In the genomic region with DNA sequence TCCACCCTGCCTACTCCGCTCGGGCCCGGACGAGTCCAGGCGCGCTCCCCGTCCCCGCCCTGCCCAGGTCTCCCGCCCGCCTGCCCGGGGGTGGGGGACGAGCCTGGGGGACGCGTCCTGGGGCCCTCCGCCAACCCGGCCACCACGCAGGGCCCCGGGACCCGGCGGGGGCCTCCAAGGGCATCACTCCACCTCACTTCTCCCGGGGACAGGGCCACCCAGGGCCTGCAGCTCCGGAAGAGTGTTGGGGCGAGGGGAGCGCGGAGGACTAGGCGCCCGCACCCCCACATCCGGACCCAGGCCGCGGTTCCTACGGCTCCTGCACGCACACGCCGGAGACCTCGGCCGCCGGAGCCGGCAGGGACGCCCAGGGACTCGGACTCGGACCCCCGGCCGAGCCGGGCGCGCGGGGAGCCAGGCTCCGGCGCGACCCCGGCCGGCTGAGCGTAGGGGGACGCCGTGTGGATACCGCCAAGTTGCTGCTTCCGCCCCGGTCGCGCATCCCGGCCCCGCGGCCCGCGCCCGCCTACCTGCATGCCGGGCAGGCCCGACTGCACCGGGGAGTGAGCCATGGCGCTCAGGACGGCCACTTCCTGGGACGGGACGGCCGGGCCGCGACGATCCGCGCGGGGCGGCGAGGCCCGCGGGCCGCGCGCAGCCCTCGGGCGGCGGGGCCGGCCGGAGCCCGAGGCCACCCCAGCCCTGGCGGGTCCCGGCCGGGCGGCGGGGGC, we compare ENCODE assay signal across 8 cellular contexts. TPM values are rescaled to one million over a fixed set of nuclear protein-coding genes. Genes with fewer than 3 reads are reported as not detected.
DNase-seq lines count a peak whose midpoint lies in the region; ATAC-seq and TF ChIP-seq lines count a peak whose summit lies in the region.

No MANE protein-coding gene starts in this region.

- peaks cover 7% of the 10 kb centered on the region for H3K4me1 ChIP-seq in NT2/D1 (ENCODE audit: insufficient read depth, insufficient read length)

- no peaks in the 10 kb centered on the region for H3K9me3 Mint-ChIP-seq in activated naive CD4-positive, alpha-beta T cell treated with anti-CD3 and anti-CD28 coated beads, Interleukin-2, amount 50 U/mL, for 24 hours
- H3K9me3 Mint-ChIP-seq in progenitor cell of endocrine pancreas (ENCODE audit: low read depth) = no peaks in the 10 kb centered on the region

- H3K36me3 Mint-ChIP-seq in activated naive CD4-positive, alpha-beta T cell treated with anti-CD3 and anti-CD28 coated beads, Interleukin-2, amount 50 U/mL, for 24 hours = no peaks in the 10 kb centered on the region
- peaks cover 1% of the 10 kb centered on the region for H3K36me3 Mint-ChIP-seq in progenitor cell of endocrine pancreas (ENCODE audit: insufficient read depth)

- ATAC-seq in HG02678 (IDR thresholded peaks at IDR 0.05; ENCODE audit: unreplicated experiment) = peak; percentile 34
- ATAC-seq in Right ventricle myocardium superior (ENCODE audit: poor library complexity) = peak; percentile 75

- H3K4me3 Mint-ChIP-seq in activated naive CD4-positive, alpha-beta T cell treated with anti-CD3 and anti-CD28 coated beads, Interleukin-2, amount 50 U/mL, for 24 hours = peak overlapping the region; percentile 95
- H3K4me3 Mint-ChIP-seq in progenitor cell of endocrine pancreas (ENCODE audit: low read depth) = peak overlapping the region; percentile 87

- no peaks in the 10 kb centered on the region for H3K9me3 ChIP-seq in NT2/D1 (ENCODE audit: insufficient read depth, low read length)

- H3K9ac ChIP-seq in NT2/D1 (ENCODE audit: insufficient read length, low read depth) = peak overlapping the region; percentile 92

- intact Hi-C loops in Right ventricle myocardium superior (cut with DNase I) = loop anchor here (5.0 kb wide), 1 partner anchor 124 kb away; no protein-coding TSS in a partner anchor

- DNase-seq in NCI-H146 (lab: John Stamatoyannopoulos, UW) (peak; percentile 71), NCI-H146 treated with DMSO at 0.1 percent for 48 hours (lab: John Stamatoyannopoulos, UW; ENCODE audit: unreplicated experiment) (no peak), NT2/D1 (ENCODE audit: low read depth, low spot score) (no peak), Right ventricle myocardium superior (peak; percentile 73), progenitor cell of endocrine pancreas (ENCODE audit: low spot score, unreplicated experiment) (peak; percentile 49), NCI-H187 treated with DMSO at 0.1 percent for 48 hours (lab: John Stamatoyannopoulos, UW) (no peak)

- no peaks in the 10 kb centered on the region for H3K27me3 ChIP-seq in NT2/D1 (ENCODE audit: insufficient read depth, insufficient read length)

- H3K27me3 Mint-ChIP-seq in activated naive CD4-positive, alpha-beta T cell treated with anti-CD3 and anti-CD28 coated beads, Interleukin-2, amount 50 U/mL, for 24 hours = no peaks in the 10 kb centered on the region
- no peaks in the 10 kb centered on the region for H3K27me3 Mint-ChIP-seq in progenitor cell of endocrine pancreas

- no peaks in the 10 kb centered on the region for H3K36me3 ChIP-seq in NT2/D1 (ENCODE audit: insufficient read depth, insufficient read length, low read length)

- peak overlapping the region; percentile 73 for H3K4me3 ChIP-seq in NT2/D1 (ENCODE audit: insufficient read length, low read depth)

- TF ChIP-seq CTCF in progenitor cell of endocrine pancreas (IDR thresholded peaks at IDR 0.05; ENCODE audit: unreplicated experiment) = no peak

- no peak overlapping the region for H3K27ac Mint-ChIP-seq in activated naive CD4-positive, alpha-beta T cell treated with anti-CD3 and anti-CD28 coated beads, Interleukin-2, amount 50 U/mL, for 24 hours
- H3K27ac Mint-ChIP-seq in progenitor cell of endocrine pancreas = no peak overlapping the region

- H3K4me1 Mint-ChIP-seq in activated naive CD4-positive, alpha-beta T cell treated with anti-CD3 and anti-CD28 coated beads, Interleukin-2, amount 50 U/mL, for 24 hours = peaks cover 46% of the 10 kb centered on the region
- peaks cover 50% of the 10 kb centered on the region for H3K4me1 Mint-ChIP-seq in progenitor cell of endocrine pancreas (ENCODE audit: low read depth)

RNA-seq across cellular contexts. Expression of gene STK24, which starts 0.5 kb away (rescaled TPM):
- total RNA-seq in Right ventricle myocardium superior (56.1 TPM), progenitor cell of endocrine pancreas (105 and 113 TPM in 2 replicates)

Comparison
In these comparisons a context has a peak if more than half of its experiments do, and no peak if none do; other contexts are left out.
1. DNase-seq: peak in NCI-H146 (single experiment), Right ventricle myocardium superior (single experiment) and progenitor cell of endocrine pancreas (single experiment); none in NCI-H146 treated with DMSO at 0.1 percent for 48 hours (single experiment), NT2/D1 (single experiment) and NCI-H187 treated with DMSO at 0.1 percent for 48 hours (single experiment).